ENCODE assay signal across 8 cellular contexts in the genomic region with DNA sequence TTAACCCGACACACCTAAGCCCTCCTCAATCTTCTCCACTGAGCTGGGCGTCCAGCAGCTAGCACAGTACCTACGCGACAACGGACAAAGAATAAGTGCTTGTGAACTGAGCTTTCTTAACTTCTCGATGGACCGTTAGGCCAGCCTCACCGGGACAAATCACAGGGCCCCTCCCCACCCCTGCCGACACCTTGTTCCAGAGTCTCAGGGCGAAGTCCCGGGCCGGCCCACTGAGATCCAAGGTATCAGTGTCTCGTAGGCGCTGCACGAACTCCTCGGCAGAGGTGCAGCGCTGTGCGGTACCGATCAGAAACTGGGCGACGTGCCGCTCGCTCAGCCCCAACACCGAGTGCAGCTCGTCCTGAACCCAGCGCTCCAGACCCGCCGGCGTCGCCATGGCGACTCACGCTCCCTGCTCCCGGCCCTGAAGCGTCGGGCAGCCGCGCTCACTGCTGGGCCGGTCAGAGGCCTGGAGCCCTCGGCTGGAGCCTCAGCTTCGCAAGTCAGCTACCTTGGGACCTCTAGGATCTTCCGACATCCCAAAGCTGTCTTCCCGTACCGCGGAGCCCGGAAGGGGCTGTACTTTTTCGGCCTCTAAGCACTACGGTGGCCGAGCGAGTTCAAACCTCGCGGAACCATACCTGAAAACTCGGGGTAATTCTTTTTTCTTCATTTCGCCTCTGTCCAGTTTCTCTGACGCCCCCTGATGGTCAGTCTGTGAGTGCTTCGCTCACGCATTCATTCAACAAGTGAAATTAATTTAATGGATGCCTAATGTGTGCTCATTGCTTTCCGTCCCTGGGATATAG. TPM values are rescaled to one million over a fixed set of nuclear protein-coding genes. Genes with fewer than 3 reads are reported as not detected.
DNase-seq lines count a peak whose midpoint lies in the region; ATAC-seq and TF ChIP-seq lines count a peak whose summit lies in the region.

A gene (minus strand): TSS at position 562 of the 809 bp plus-strand sequence. CDS start 165 bp downstream, at position 397.

- RAD21 ChIA-PET in HCT116 (lab: Charles Lee; ENCODE audit: low non-redundant PET in 1 of 2, low total read pairs in 2 of 2, uncharacterized antibody in 2 of 2, unreplicated experiment in 2 of 2): interaction anchor here (0.7 to 1.0 kb wide), 3 partner anchors 58 to 242 kb away, joined by 3 read pairs; a partner anchor contains a TSS

- H3K9me3 Mint-ChIP-seq in activated naive CD4-positive, alpha-beta T cell treated with anti-CD3 and anti-CD28 coated beads, Interleukin-2, amount 50 U/mL, for 24 hours: no peaks in the 10 kb centered on the region

- peaks cover 25% of the 10 kb centered on the region for H3K79me2 ChIP-seq in HCT116 (ENCODE audit: insufficient read depth, low read length)

- H3K4me1 Mint-ChIP-seq in activated naive CD4-positive, alpha-beta T cell treated with anti-CD3 and anti-CD28 coated beads, Interleukin-2, amount 50 U/mL, for 24 hours: peaks cover 42% of the 10 kb centered on the region

- H3K27me3 Mint-ChIP-seq in activated naive CD4-positive, alpha-beta T cell treated with anti-CD3 and anti-CD28 coated beads, Interleukin-2, amount 50 U/mL, for 24 hours: no peaks in the 10 kb centered on the region

- H3K4me3 ChIP-seq in HCT116 (replicated peaks in 1 of 2; ENCODE audit: low read depth in 1 of 2, low read length in 2 of 2) (peak within 1 kb of the TSS; percentile 98), NB4 (ENCODE audit: low read depth, low read length) (peak within 1 kb of the TSS; percentile 100)

- H3K4me1 ChIP-seq in HCT116 (ENCODE audit: control insufficient read depth in 1 of 2, insufficient read depth in 2 of 2, low read length in 2 of 2): peaks cover 4 to 22% of the 10 kb centered on the region in 2 experiments; a peak in 3 of 4 replicates

- DNase-seq in GDM1 (lab: John Stamatoyannopoulos, UW): peak; percentile 88
- DNase-seq in HCT116 (ENCODE audit: low read depth, low spot score): peak; percentile 99
- DNase-seq in NB4 (ENCODE audit: low read depth): peak; percentile 98
- peak; percentile 98 for DNase-seq in glomerular endothelial cell (ENCODE audit: extremely low read depth, low read depth, low spot score)
- DNase-seq in occipital lobe (lab: John Stamatoyannopoulos, UW): peak; percentile 89

- H4K20me1 ChIP-seq in HCT116 (ENCODE audit: insufficient read depth): no peaks in the 10 kb centered on the region

- peak within 1 kb of the TSS; percentile 28 for H2AFZ ChIP-seq in HCT116 (ENCODE audit: low read depth, low read length, poor library complexity, severe bottlenecking)

- peak within 1 kb of the TSS; percentile 91 for H3K9ac ChIP-seq in HCT116 (ENCODE audit: low read length)

- peak within 1 kb of the TSS; percentile 90 for H3K4me3 Mint-ChIP-seq in activated naive CD4-positive, alpha-beta T cell treated with anti-CD3 and anti-CD28 coated beads, Interleukin-2, amount 50 U/mL, for 24 hours

- no peaks in the 10 kb centered on the region for H3K9me2 ChIP-seq in HCT116 (ENCODE audit: insufficient read depth)

- TSS peak; percentile 63 for BruUV-seq in HCT116 (replicated peaks; lab: Mats Ljungman, UMichigan)

- ATAC-seq in HCT116: peak; percentile 85
- peak; percentile 88 for ATAC-seq in SK-N-SH treated with all-trans-retinoic acid at 6 μM for 48 hours

- H3K27me3 ChIP-seq in HCT116 (ENCODE audit: insufficient read depth, low read length): no peaks in the 10 kb centered on the region

- POLR2A ChIA-PET in HCT116 (lab: Charles Lee): interaction anchor here (0.8 to 1.2 kb wide), 4 partner anchors 9 to 60 kb away, joined by 3 read pairs; a partner anchor contains a TSS

- peak within 1 kb of the TSS; percentile 95 for H3K4me2 ChIP-seq in HCT116 (ENCODE audit: low read length)

- intact Hi-C loops in HCT116 (cut with micrococcal nuclease): loop anchor here (2.0 kb wide), 2 partner anchors 56 to 190 kb away; a partner anchor contains a TSS

- H3K27ac ChIP-seq in HCT116 (ENCODE audit: low read depth, low read length) (peak within 1 kb of the TSS; percentile 57), temporal lobe (ENCODE audit: low read depth, low read length) (peak within 1 kb of the TSS; percentile 71)

- peak; percentile 80 for TF ChIP-seq RAD21 in HCT116 (IDR thresholded peaks at IDR 0.05; ENCODE audit: low read depth)

- no peaks in the 10 kb centered on the region for H3K9me3 ChIP-seq in HCT116 (ENCODE audit: control insufficient read depth in 1 of 2, insufficient read depth in 1 of 2, low read depth in 1 of 2, low read length in 2 of 2)

- TF ChIP-seq CTCF in HCT116 (IDR thresholded peaks at IDR 0.05 in 2 of 3, conservative IDR thresholded peaks at IDR 0.05 in 1 of 3; ENCODE audit: borderline replicate concordance in 1 of 3, insufficient read depth in 1 of 3, low read depth in 2 of 3, low read length in 2 of 3): peak; percentile 84 to 92 (median 88)
- peak; percentile 92 for TF ChIP-seq CTCF in NB4 (IDR thresholded peaks at IDR 0.05; ENCODE audit: low read depth, low read length)

- peak within 1 kb of the TSS; percentile 98 for H3K27ac Mint-ChIP-seq in activated naive CD4-positive, alpha-beta T cell treated with anti-CD3 and anti-CD28 coated beads, Interleukin-2, amount 50 U/mL, for 24 hours

- H3K36me3 ChIP-seq in HCT116 (ENCODE audit: control insufficient read depth in 1 of 2, insufficient read depth in 2 of 2, low read length in 2 of 2): peaks cover 9 to 25% of the 10 kb centered on the region in 2 experiments; a peak in 3 of 4 replicates

- CTCF ChIA-PET in HCT116 (lab: Charles Lee): interaction anchor here (0.7 to 2.1 kb wide), 10 partner anchors 9 to 189 kb away, joined by 3 to 14 read pairs (median 3); a partner anchor contains a TSS

- peaks cover 17% of the 10 kb centered on the region for H3K36me3 Mint-ChIP-seq in activated naive CD4-positive, alpha-beta T cell treated with anti-CD3 and anti-CD28 coated beads, Interleukin-2, amount 50 U/mL, for 24 hours

- TF ChIP-seq POLR2A in HCT116 (IDR thresholded peaks at IDR 0.05; ENCODE audit: borderline replicate concordance, extremely low read depth, insufficient read depth, insufficient read length): peak; percentile 42
- peak; percentile 63 for TF ChIP-seq POLR2A in NB4 (IDR thresholded peaks at IDR 0.05; ENCODE audit: extremely low read depth, insufficient read length)

TF ChIP-seq in HCT116, 20 proteins besides CTCF, POLR2A, EP300 and RAD21 (continues in another document):
- TF ChIP-seq YY1 (IDR thresholded peaks at IDR 0.05; ENCODE audit: extremely low read depth, insufficient replicate concordance, low read depth, low read length) (peak; percentile 80), SRF (IDR thresholded peaks at IDR 0.05; ENCODE audit: low read depth) (peak; percentile 54; the same call in 1 of the 2 replicates)
- TF ChIP-seq, protein P1, sequence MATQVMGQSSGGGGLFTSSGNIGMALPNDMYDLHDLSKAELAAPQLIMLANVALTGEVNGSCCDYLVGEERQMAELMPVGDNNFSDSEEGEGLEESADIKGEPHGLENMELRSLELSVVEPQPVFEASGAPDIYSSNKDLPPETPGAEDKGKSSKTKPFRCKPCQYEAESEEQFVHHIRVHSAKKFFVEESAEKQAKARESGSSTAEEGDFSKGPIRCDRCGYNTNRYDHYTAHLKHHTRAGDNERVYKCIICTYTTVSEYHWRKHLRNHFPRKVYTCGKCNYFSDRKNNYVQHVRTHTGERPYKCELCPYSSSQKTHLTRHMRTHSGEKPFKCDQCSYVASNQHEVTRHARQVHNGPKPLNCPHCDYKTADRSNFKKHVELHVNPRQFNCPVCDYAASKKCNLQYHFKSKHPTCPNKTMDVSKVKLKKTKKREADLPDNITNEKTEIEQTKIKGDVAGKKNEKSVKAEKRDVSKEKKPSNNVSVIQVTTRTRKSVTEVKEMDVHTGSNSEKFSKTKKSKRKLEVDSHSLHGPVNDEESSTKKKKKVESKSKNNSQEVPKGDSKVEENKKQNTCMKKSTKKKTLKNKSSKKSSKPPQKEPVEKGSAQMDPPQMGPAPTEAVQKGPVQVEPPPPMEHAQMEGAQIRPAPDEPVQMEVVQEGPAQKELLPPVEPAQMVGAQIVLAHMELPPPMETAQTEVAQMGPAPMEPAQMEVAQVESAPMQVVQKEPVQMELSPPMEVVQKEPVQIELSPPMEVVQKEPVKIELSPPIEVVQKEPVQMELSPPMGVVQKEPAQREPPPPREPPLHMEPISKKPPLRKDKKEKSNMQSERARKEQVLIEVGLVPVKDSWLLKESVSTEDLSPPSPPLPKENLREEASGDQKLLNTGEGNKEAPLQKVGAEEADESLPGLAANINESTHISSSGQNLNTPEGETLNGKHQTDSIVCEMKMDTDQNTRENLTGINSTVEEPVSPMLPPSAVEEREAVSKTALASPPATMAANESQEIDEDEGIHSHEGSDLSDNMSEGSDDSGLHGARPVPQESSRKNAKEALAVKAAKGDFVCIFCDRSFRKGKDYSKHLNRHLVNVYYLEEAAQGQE (IDR thresholded peaks at IDR 0.05; ENCODE audit: low read depth): no peak

TF ChIP-seq in SK-N-SH treated with all-trans-retinoic acid at 6 μM for 48 hours, 23 proteins besides CTCF, POLR2A, EP300 and RAD21:
- TF ChIP-seq TCF4 (CRISPR knock-in tag; IDR thresholded peaks at IDR 0.05; ENCODE audit: borderline replicate concordance): no peak
- TF ChIP-seq SNAI2 (CRISPR knock-in tag; IDR thresholded peaks at IDR 0.05): no peak
- peak; percentile 23; the same call in 1 of the 2 replicates for TF ChIP-seq ZNF8 (CRISPR knock-in tag; IDR thresholded peaks at IDR 0.05)

RNA-seq across cellular contexts. Expression of the gene that starts here (rescaled TPM):
- total RNA-seq in HCT116 (2021; ENCODE audit: unreplicated experiment) (46.0 TPM), glomerular endothelial cell (28.8 and 28.9 TPM in 2 replicates), occipital lobe (20.9 TPM), temporal lobe (18.7 TPM)
- 52.5 and 53.1 TPM in 2 replicates for polyA plus RNA-seq in HCT116 (2012)

Comparison
In these comparisons a context has a peak if more than half of its experiments do, and no peak if none do; other contexts are left out.
1. Peak in every context shown above with its lines: DNase-seq, ATAC-seq, H3K4me3 ChIP-seq and H3K27ac ChIP-seq.